Comparison of ENCODE assay signal across 10 cellular contexts in the genomic region with DNA sequence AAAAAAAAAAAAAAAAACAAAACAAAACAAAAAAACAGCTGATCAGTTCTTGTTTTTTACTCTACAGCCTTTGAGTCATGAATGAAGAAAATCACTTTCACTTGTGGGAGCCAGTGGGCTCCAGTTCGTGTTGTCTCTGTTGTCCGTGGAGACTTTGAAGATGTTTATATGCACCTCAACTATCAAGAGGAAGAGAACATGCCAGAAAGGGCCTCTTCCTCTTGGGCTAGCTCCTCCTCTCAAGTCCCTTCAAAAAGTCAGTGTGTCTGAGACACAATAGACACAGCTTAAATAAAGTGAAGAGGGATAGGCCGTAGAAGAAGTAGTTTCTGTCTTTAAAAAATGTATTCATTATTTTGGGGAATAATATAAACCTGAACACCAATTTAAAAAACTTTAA.
DNase-seq lines count a peak whose midpoint lies in the region; ATAC-seq and TF ChIP-seq lines count a peak whose summit lies in the region.
"Had no signal": no experiment of that assay in that cellular context is flagged by ENCODE, and none has a peak within 500 bp of the region (broad histone marks: within the 10 kb centered on the region; RNA-seq: fewer than 3 reads in every experiment).

No MANE protein-coding gene starts in this region.

- peaks cover 40% of the 10 kb centered on the region for H3K4me1 ChIP-seq in CD8-positive, alpha-beta T cell (ENCODE audit: insufficient read depth, low read length)

- no peaks in the 10 kb centered on the region for H3K27me3 Mint-ChIP-seq in CD8-positive, alpha-beta T cell (ENCODE audit: low read depth)
- H3K27me3 Mint-ChIP-seq in T-helper 17 cell = no peaks in the 10 kb centered on the region

- no peaks in the 10 kb centered on the region for H3K36me3 ChIP-seq in CD8-positive, alpha-beta T cell (ENCODE audit: insufficient read depth, low read length)

- intact Hi-C loops in CD8-positive, alpha-beta T cell (cut with DNase I, micrococcal nuclease) = loop anchor here (2.0 to 10.0 kb wide), 7 partner anchors 16 to 1578 kb away; a partner anchor contains a TSS

- H3K4me3 Mint-ChIP-seq in CD8-positive, alpha-beta T cell = peak overlapping the region; percentile 47
- H3K4me3 Mint-ChIP-seq in T-helper 17 cell = no peak overlapping the region

- POLR2A ChIA-PET in CD8-positive, alpha-beta T cell (lab: Charles Lee) = interaction anchor here (1.0 to 2.2 kb wide), 4 partner anchors 13 to 603 kb away, joined by 3 to 10 read pairs (median 6); no protein-coding TSS in a partner anchor

- CTCF ChIA-PET in CD8-positive, alpha-beta T cell (lab: Charles Lee) = interaction anchor here (0.7 to 1.5 kb wide), 2 partner anchors 18 to 33 kb away, joined by 3 to 4 read pairs; no protein-coding TSS in a partner anchor

- H3K27ac ChIP-seq in CD8-positive, alpha-beta T cell (ENCODE audit: low read depth, low read length) = peak overlapping the region; percentile 59

- DNase-seq in CD8-positive, alpha-beta T cell = peak in 4 of 7 experiments; percentile 11 to 78 (median 28)
- DNase-seq in T-helper 17 cell = no peak
- DNase-seq in effector CD8-positive, alpha-beta T cell (lab: John Stamatoyannopoulos, UW) = peak; percentile 5
- no peak for DNase-seq in activated CD8-positive, alpha-beta memory T cell treated with anti-CD3 and anti-CD28 coated beads, Interleukin-2, amount 50 U/mL, for 48 hours
- no peak for DNase-seq in NCI-H510A treated with DMSO at 0.1 percent for 48 hours (lab: John Stamatoyannopoulos, UW)
- no peak for DNase-seq in NCI-H2171 (lab: John Stamatoyannopoulos, UW)
- DNase-seq in A172 (ENCODE audit: low spot score) = no peak
- DNase-seq: DMS79, NCI-H2029 treated with DMSO at 0.1 percent for 48 hours had no signal

- no peak overlapping the region for H3K4me3 ChIP-seq in CD8-positive, alpha-beta T cell (ENCODE audit: low read depth, low read length)

- ATAC-seq in CD8-positive, alpha-beta T cell = peak; percentile 85
- ATAC-seq in GM21825 (IDR thresholded peaks at IDR 0.05; ENCODE audit: unreplicated experiment) (peak; percentile 51), T-helper 17 cell (peak; percentile 93)

- H3K9me3 ChIP-seq in CD8-positive, alpha-beta T cell (ENCODE audit: low read length) = no peaks in the 10 kb centered on the region
- no peaks in the 10 kb centered on the region for H3K9me3 ChIP-seq in T-helper 17 cell (ENCODE audit: control insufficient read depth, low read length, poor library complexity, severe bottlenecking)

- H3K27ac Mint-ChIP-seq in CD8-positive, alpha-beta T cell = peak overlapping the region; percentile 95
- H3K27ac Mint-ChIP-seq in T-helper 17 cell = peak overlapping the region; percentile 97

- no peaks in the 10 kb centered on the region for H3K36me3 Mint-ChIP-seq in CD8-positive, alpha-beta T cell
- H3K36me3 Mint-ChIP-seq in T-helper 17 cell (ENCODE audit: low read depth) = no peaks in the 10 kb centered on the region

- H3K9me3 Mint-ChIP-seq in CD8-positive, alpha-beta T cell = no peaks in the 10 kb centered on the region

- peaks cover 51% of the 10 kb centered on the region for H3K4me1 Mint-ChIP-seq in CD8-positive, alpha-beta T cell (ENCODE audit: low read depth)
- H3K4me1 Mint-ChIP-seq in T-helper 17 cell = peaks cover 24% of the 10 kb centered on the region

- H3K27me3 ChIP-seq in CD8-positive, alpha-beta T cell (ENCODE audit: insufficient read depth, low read length) = no peaks in the 10 kb centered on the region

- no peak for TF ChIP-seq CTCF in CD8-positive, alpha-beta T cell (IDR thresholded peaks at IDR 0.05)

Comparison
In these comparisons a context has a peak if more than half of its experiments do, and no peak if none do; other contexts are left out.
1. DNase-seq: peak in CD8-positive, alpha-beta T cell (4 of 7) and effector CD8-positive, alpha-beta T cell (single experiment); none in T-helper 17 cell (0 of 3), activated CD8-positive, alpha-beta memory T cell treated with anti-CD3 and anti-CD28 coated beads, Interleukin-2, amount 50 U/mL, for 48 hours (single experiment), NCI-H510A treated with DMSO at 0.1 percent for 48 hours (single experiment), NCI-H2171 (single experiment) and A172 (single experiment).
2. Peak in every context shown above with its lines, with median percentiles within 50 percentile points of each other: ATAC-seq.